9 cellular contexts compared by ENCODE assay signal in the genomic region with DNA sequence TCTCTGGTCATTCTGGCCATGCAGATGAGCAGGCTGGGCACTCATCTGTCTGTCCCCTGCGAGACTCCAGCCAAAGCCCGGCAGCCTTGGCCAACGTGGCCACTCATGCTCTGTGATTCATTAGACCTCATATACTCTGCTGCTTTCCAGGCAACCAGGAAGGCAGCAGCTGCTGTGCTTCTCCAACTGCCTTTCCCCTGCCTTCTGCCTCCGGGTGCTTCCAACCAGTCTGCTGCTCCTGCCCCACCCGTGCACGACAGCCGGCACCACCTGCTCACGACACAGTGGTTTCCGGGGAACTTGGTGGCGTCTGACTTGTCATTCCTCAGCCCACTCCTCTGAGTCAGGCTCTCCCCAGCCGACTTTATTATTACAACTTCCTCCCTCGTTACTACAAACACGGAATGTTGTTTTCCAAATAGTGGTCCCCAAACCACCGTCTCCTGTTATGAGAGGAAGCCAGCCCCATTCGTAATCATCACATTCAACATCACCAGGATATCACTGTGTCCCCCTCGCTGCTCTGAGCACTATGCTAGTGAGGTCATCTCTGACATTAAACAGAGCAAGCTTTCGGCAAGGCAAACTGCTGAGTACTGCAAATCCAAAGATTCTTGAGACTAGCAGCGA.
A peak's percentile ranks its signal among the peaks of the same experiment; 100 is the strongest.
DNase-seq lines count a peak whose midpoint lies in the region; ATAC-seq, FAIRE-seq and TF ChIP-seq lines count a peak whose summit lies in the region.
"Had no signal": no experiment of that assay in that cellular context is flagged by ENCODE, and none has a peak within 500 bp of the region (broad histone marks: within the 10 kb centered on the region; RNA-seq: fewer than 3 reads in every experiment).

No MANE protein-coding gene starts in this region.

- no peak overlapping the region for H3K4me3 Mint-ChIP-seq in activated naive CD4-positive, alpha-beta T cell treated with anti-CD3 and anti-CD28 coated beads, Interleukin-2, amount 10 ng/mL, durations not matched to agents 7 days and 5 days
- no peak overlapping the region for H3K4me3 Mint-ChIP-seq in mesothelial cell of epicardium
- H3K4me3 Mint-ChIP-seq: endodermal cell had no signal

- CTCF ChIA-PET in activated naive CD4-positive, alpha-beta T cell treated with anti-CD3 and anti-CD28 coated beads, Interleukin-2, amount 10 ng/mL, durations not matched to agents 7 days and 5 days (lab: Charles Lee): no interaction called here

- peak overlapping the region; percentile 65 for H3K27ac Mint-ChIP-seq in activated naive CD4-positive, alpha-beta T cell treated with anti-CD3 and anti-CD28 coated beads, Interleukin-2, amount 10 ng/mL, durations not matched to agents 7 days and 5 days
- H3K27ac Mint-ChIP-seq in mesothelial cell of epicardium: peak overlapping the region; percentile 25
- H3K27ac Mint-ChIP-seq: endodermal cell had no signal

- TF ChIP-seq POLR2A in upper lobe of left lung (IDR thresholded peaks at IDR 0.05): no peak

- H3K27ac ChIP-seq in upper lobe of left lung: no peak overlapping the region

- ATAC-seq in upper lobe of left lung (ENCODE audit: low FRiP score in 2 of 2) (peak; percentile 46 to 48), HG03378 (IDR thresholded peaks at IDR 0.05; ENCODE audit: unreplicated experiment) (no peak), HG03354 (IDR thresholded peaks at IDR 0.05; ENCODE audit: poor library complexity, severe bottlenecking, unreplicated experiment) (no peak)

- no peak for TF ChIP-seq EP300 in upper lobe of left lung (IDR thresholded peaks at IDR 0.05)

- H3K9me3 ChIP-seq in upper lobe of left lung: no peaks in the 10 kb centered on the region

- peaks cover 29% of the 10 kb centered on the region for H3K27me3 Mint-ChIP-seq in activated naive CD4-positive, alpha-beta T cell treated with anti-CD3 and anti-CD28 coated beads, Interleukin-2, amount 10 ng/mL, durations not matched to agents 7 days and 5 days
- peaks cover 46% of the 10 kb centered on the region for H3K27me3 Mint-ChIP-seq in mesothelial cell of epicardium (ENCODE audit: low read depth)

- no peaks in the 10 kb centered on the region for H3K36me3 ChIP-seq in upper lobe of left lung

- no peaks in the 10 kb centered on the region for H3K36me3 Mint-ChIP-seq in activated naive CD4-positive, alpha-beta T cell treated with anti-CD3 and anti-CD28 coated beads, Interleukin-2, amount 10 ng/mL, durations not matched to agents 7 days and 5 days
- H3K36me3 Mint-ChIP-seq in mesothelial cell of epicardium: no peaks in the 10 kb centered on the region

- H3K9me3 Mint-ChIP-seq in activated naive CD4-positive, alpha-beta T cell treated with anti-CD3 and anti-CD28 coated beads, Interleukin-2, amount 10 ng/mL, durations not matched to agents 7 days and 5 days: no peaks in the 10 kb centered on the region
- H3K9me3 Mint-ChIP-seq in mesothelial cell of epicardium: peaks cover 4% of the 10 kb centered on the region
- H3K9me3 Mint-ChIP-seq: endodermal cell had no signal

- TF ChIP-seq CTCF in cardiac fibroblast (IDR thresholded peaks at IDR 0.05; ENCODE audit: low read depth, low read length) (no peak), mesothelial cell of epicardium (IDR thresholded peaks at IDR 0.05; ENCODE audit: unreplicated experiment) (no peak), upper lobe of left lung (IDR thresholded peaks at IDR 0.05) (no peak)

- WGBS in upper lobe of left lung, 2 donors: 44 to 51% methylated on average over 16 to 18 of the region's 18 CpGs

- peaks cover 4% of the 10 kb centered on the region for H3K4me1 Mint-ChIP-seq in activated naive CD4-positive, alpha-beta T cell treated with anti-CD3 and anti-CD28 coated beads, Interleukin-2, amount 10 ng/mL, durations not matched to agents 7 days and 5 days
- peaks cover 6% of the 10 kb centered on the region for H3K4me1 Mint-ChIP-seq in mesothelial cell of epicardium

- no peaks in the 10 kb centered on the region for H3K27me3 ChIP-seq in upper lobe of left lung

- H3K4me1 ChIP-seq in upper lobe of left lung: no peaks in the 10 kb centered on the region

- no peak for DNase-seq in activated naive CD4-positive, alpha-beta T cell treated with anti-CD3 and anti-CD28 coated beads, Interleukin-2, amount 10 ng/mL, durations not matched to agents 7 days and 5 days
- no peak for DNase-seq in activated naive CD4-positive, alpha-beta T cell treated with Interleukin-2 at 50 U/mL for 16 hours
- peak; percentile 42 to 71 for DNase-seq in cardiac fibroblast (ENCODE audit: low read depth in 2 of 2)
- no peak for DNase-seq in mesothelial cell of epicardium (ENCODE audit: low spot score in 2 of 2, unreplicated experiment in 2 of 2)
- DNase-seq in upper lobe of left lung: peak; percentile 39 to 85
- no peak for DNase-seq in RCC 7860 (ENCODE audit: low spot score)
- DNase-seq: endodermal cell had no signal

- no peak for FAIRE-seq in RCC 7860 (lab: Jason Lieb, UNC)

- no peak overlapping the region for H3K4me3 ChIP-seq in cardiac fibroblast (replicated peaks in 1 of 2; ENCODE audit: low read depth in 2 of 2, low read length in 2 of 2)
- no peak overlapping the region for H3K4me3 ChIP-seq in upper lobe of left lung

Comparison
In these comparisons a context has a peak if more than half of its experiments do, and no peak if none do; other contexts are left out.
1. DNase-seq: peak in cardiac fibroblast (2 of 2) and upper lobe of left lung (2 of 2); none in activated naive CD4-positive, alpha-beta T cell treated with anti-CD3 and anti-CD28 coated beads, Interleukin-2, amount 10 ng/mL, durations not matched to agents 7 days and 5 days (single experiment), activated naive CD4-positive, alpha-beta T cell treated with Interleukin-2 at 50 U/mL for 16 hours (single experiment), mesothelial cell of epicardium (0 of 2) and RCC 7860 (single experiment).
2. ATAC-seq: peak in upper lobe of left lung (2 of 2); none in HG03378 (single experiment) and HG03354 (single experiment).